In genomic region chr1:172144445-172145060, GRCh38 we compare ENCODE assay signal across 9 cellular contexts.
DNase-seq lines count a peak whose midpoint lies in the region; TF ChIP-seq lines count a peak whose summit lies in the region.
"Had no signal": no experiment of that assay in that cellular context is flagged by ENCODE, and none has a peak within 500 bp of the region (broad histone marks: within the 10 kb centered on the region; RNA-seq: fewer than 3 reads in every experiment).

No MANE protein-coding gene starts in this region.

- WGBS in tibial nerve, 2 donors = 42 to 46% methylated on average over 13 of the region's 13 CpGs

- peak overlapping the region; percentile 25 to 55 for H3K4me3 ChIP-seq in duodenal mucosa (ENCODE audit: low read depth in 1 of 2, low read length in 2 of 2)
- H3K4me3 ChIP-seq in tibial nerve = peak overlapping the region; percentile 33 to 57 (median 38)

- TF ChIP-seq POLR2A in tibial nerve (IDR thresholded peaks at IDR 0.05) = peak; percentile 9 to 49

- peak in 1 of 2 donors; percentile 86 for TF ChIP-seq EP300 in tibial nerve (IDR thresholded peaks at IDR 0.05)

- H3K9me3 ChIP-seq in duodenal mucosa (ENCODE audit: control insufficient read depth in 1 of 2, low read length in 2 of 2) (no peaks in the 10 kb centered on the region), tibial nerve (no peaks in the 10 kb centered on the region)

- H3K27me3 ChIP-seq in duodenal mucosa (ENCODE audit: control insufficient read depth in 1 of 2, insufficient read depth in 2 of 2, low read length in 2 of 2) = no peaks in the 10 kb centered on the region
- H3K27me3 ChIP-seq in tibial nerve = no peaks in the 10 kb centered on the region

- H3K36me3 Mint-ChIP-seq in mesothelial cell of epicardium = no peaks in the 10 kb centered on the region

- no peaks in the 10 kb centered on the region for H3K9me3 Mint-ChIP-seq in mesothelial cell of epicardium
- H3K9me3 Mint-ChIP-seq: T-helper 1 cell treated with Interleukin-12 subunit alpha and Interleukin-12 subunit beta and Interleukin-4 antibody, amounts not matched to agents 30 μg/mL and 1 μg/mL, for 36 hours had no signal

- H3K36me3 ChIP-seq in duodenal mucosa (ENCODE audit: control insufficient read depth in 1 of 2, insufficient read depth in 2 of 2, low read length in 2 of 2) (no peaks in the 10 kb centered on the region), tibial nerve (no peaks in the 10 kb centered on the region)

- H3K27ac Mint-ChIP-seq in mesothelial cell of epicardium = peak overlapping the region; percentile 98

- H3K27ac ChIP-seq in duodenal mucosa (ENCODE audit: low read depth, low read length) = peak overlapping the region; percentile 76
- peak overlapping the region; percentile 56 to 89 (median 72) for H3K27ac ChIP-seq in tibial nerve

- peak; percentile 98 for DNase-seq in LHCN-M2 (ENCODE audit: low read depth)
- DNase-seq in mesothelial cell of epicardium (ENCODE audit: low spot score in 2 of 2, unreplicated experiment in 2 of 2) = peak; percentile 27 to 66
- peak; percentile 72 to 80 for DNase-seq in tibial nerve (ENCODE audit: low spot score in 2 of 2)
- no peak for DNase-seq in NCI-H446 (lab: John Stamatoyannopoulos, UW)
- DNase-seq in NCI-H187 (lab: John Stamatoyannopoulos, UW) = no peak
- DNase-seq in stimulated activated CD4-positive, alpha-beta T cell treated with anti-CD3 and anti-CD28 coated beads, Interleukin-4, amount 100 ng/mL, for 1 hour = no peak
- DNase-seq: stimulated activated CD4-positive, alpha-beta T cell treated with anti-CD3 and anti-CD28 coated beads, Interleukin-4, amount 100 ng/mL, for 4 hours had no signal

- peaks cover 0 to 13% of the 10 kb centered on the region in 2 donors for H3K4me1 ChIP-seq in duodenal mucosa (ENCODE audit: control insufficient read depth in 1 of 2, insufficient read depth in 2 of 2, low read length in 2 of 2)
- H3K4me1 ChIP-seq in tibial nerve = peaks cover 0 to 22% (median 4%) of the 10 kb centered on the region in 4 donors

- H3K4me1 Mint-ChIP-seq in mesothelial cell of epicardium = peaks cover 76% of the 10 kb centered on the region

- H3K9ac ChIP-seq in duodenal mucosa (ENCODE audit: low read depth in 1 of 2, low read length in 2 of 2) = peak overlapping the region; percentile 5 to 47

- H3K27me3 Mint-ChIP-seq in mesothelial cell of epicardium (ENCODE audit: low read depth) = no peaks in the 10 kb centered on the region

- H3K4me3 Mint-ChIP-seq in mesothelial cell of epicardium = peak overlapping the region; percentile 91
- H3K4me3 Mint-ChIP-seq: T-helper 1 cell treated with Interleukin-12 subunit alpha and Interleukin-12 subunit beta and Interleukin-4 antibody, amounts not matched to agents 30 μg/mL and 1 μg/mL, for 36 hours had no signal

- TF ChIP-seq CTCF in mesothelial cell of epicardium (IDR thresholded peaks at IDR 0.05; ENCODE audit: unreplicated experiment) (no peak), tibial nerve (IDR thresholded peaks at IDR 0.05) (no peak)

Comparison
In these comparisons a context has a peak if more than half of its experiments do, and no peak if none do; other contexts are left out.
1. DNase-seq: peak in LHCN-M2 (single experiment), mesothelial cell of epicardium (2 of 2) and tibial nerve (2 of 2); none in NCI-H446 (0 of 2), NCI-H187 (0 of 2) and stimulated activated CD4-positive, alpha-beta T cell treated with anti-CD3 and anti-CD28 coated beads, Interleukin-4, amount 100 ng/mL, for 1 hour (single experiment).